In the genomic region with DNA sequence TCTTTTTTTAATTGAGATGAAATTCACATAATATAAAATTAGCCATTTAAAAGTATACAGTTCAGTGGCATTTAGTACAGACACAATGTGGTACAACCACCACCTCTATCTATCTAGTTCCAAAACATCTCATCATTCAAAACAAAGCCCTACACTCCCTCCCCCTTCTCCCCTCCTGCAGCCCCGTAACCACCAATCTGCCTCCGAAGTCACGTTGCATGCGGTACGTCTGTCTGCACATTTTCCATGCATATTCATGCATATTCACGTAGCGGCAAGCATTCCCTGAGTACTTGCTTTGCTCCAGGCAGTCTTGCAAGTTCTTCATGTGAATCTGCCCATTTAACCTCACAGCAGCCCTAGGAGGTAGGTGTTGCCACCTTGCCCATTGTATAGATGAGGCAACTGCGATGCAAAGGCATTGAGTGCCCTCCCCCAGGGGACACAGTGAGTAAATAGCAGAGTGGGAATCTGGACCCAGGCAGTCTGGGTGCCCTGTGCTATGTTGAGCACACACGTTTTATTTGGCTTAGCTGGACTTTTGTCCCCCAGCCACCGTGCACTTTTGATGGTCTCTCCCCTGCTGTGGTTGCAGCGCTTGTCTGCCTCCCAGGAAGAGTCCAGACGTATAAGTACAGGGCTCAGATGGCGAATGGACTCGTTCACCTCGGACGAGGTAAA, we compare ENCODE assay signal across 1 cellular context.
A peak's percentile ranks its signal among the peaks of the same experiment; 100 is the strongest.
TF ChIP-seq lines count a peak whose summit lies in the region.

No MANE protein-coding gene starts in this region.

TF ChIP-seq in HepG2, 621 proteins besides CTCF, POLR2A, EP300 and RAD21 (continued from another document and continues in another):
- TF ChIP-seq, protein P1, sequence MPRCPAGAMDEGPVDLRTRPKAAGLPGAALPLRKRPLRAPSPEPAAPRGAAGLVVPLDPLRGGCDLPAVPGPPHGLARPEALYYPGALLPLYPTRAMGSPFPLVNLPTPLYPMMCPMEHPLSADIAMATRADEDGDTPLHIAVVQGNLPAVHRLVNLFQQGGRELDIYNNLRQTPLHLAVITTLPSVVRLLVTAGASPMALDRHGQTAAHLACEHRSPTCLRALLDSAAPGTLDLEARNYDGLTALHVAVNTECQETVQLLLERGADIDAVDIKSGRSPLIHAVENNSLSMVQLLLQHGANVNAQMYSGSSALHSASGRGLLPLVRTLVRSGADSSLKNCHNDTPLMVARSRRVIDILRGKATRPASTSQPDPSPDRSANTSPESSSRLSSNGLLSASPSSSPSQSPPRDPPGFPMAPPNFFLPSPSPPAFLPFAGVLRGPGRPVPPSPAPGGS (CRISPR knock-in tag; IDR thresholded peaks at IDR 0.05): no peak
- peak; percentile 31; the same call in 1 of the 2 replicates for TF ChIP-seq ZNF644 (CRISPR knock-in tag; IDR thresholded peaks at IDR 0.05; ENCODE audit: low read depth)
- TF ChIP-seq ZNF329 (CRISPR knock-in tag; IDR thresholded peaks at IDR 0.05; ENCODE audit: low read depth): no peak
- no peak; the same call in 1 of the 2 replicates for TF ChIP-seq ZNF431 (CRISPR knock-in tag; IDR thresholded peaks at IDR 0.05; ENCODE audit: borderline replicate concordance, low read depth)
- no peak for TF ChIP-seq SOX13 (IDR thresholded peaks at IDR 0.05)
- TF ChIP-seq SOX13 (CRISPR knock-in tag; conservative IDR thresholded peaks at IDR 0.05 in 1 of 2, IDR thresholded peaks at IDR 0.05 in 1 of 2): peak in 1 of 2 experiments; percentile 71; a peak in 2 of 4 replicates
- TF ChIP-seq HES4 (CRISPR knock-in tag; IDR thresholded peaks at IDR 0.05; ENCODE audit: borderline replicate concordance): no peak
- TF ChIP-seq NAIF1 (CRISPR knock-in tag; IDR thresholded peaks at IDR 0.05; ENCODE audit: borderline replicate concordance): no peak
- TF ChIP-seq ZC3H13 (CRISPR knock-in tag; IDR thresholded peaks at IDR 0.05): no peak
- 0 out of 2 replicates have a peak, but pooled peaks have one; percentile 39 for TF ChIP-seq ZNF761 (CRISPR knock-in tag; conservative IDR thresholded peaks at IDR 0.05)
- TF ChIP-seq HMG20A (CRISPR knock-in tag; IDR thresholded peaks at IDR 0.05; ENCODE audit: borderline replicate concordance): peak; percentile 55; the same call in 1 of the 2 replicates
- TF ChIP-seq AKAP8 (CRISPR knock-in tag; IDR thresholded peaks at IDR 0.05): peak; percentile 63; the same call in 1 of the 2 replicates
- TF ChIP-seq ZNF256 (CRISPR knock-in tag; conservative IDR thresholded peaks at IDR 0.05): no peak
- no peak for TF ChIP-seq ZNF343 (CRISPR knock-in tag; IDR thresholded peaks at IDR 0.05)
- no peak for TF ChIP-seq MBNL3 (CRISPR knock-in tag; conservative IDR thresholded peaks at IDR 0.05)
- TF ChIP-seq FOXC1 (CRISPR knock-in tag; IDR thresholded peaks at IDR 0.05; ENCODE audit: borderline replicate concordance): peak; percentile 31; the same call in 1 of the 2 replicates
- no peak for TF ChIP-seq ZIK1 (CRISPR knock-in tag; IDR thresholded peaks at IDR 0.05; ENCODE audit: borderline replicate concordance, low read depth)
- TF ChIP-seq ZNF629 (CRISPR knock-in tag; conservative IDR thresholded peaks at IDR 0.05): peak; percentile 98
- TF ChIP-seq NFE2L1 (CRISPR knock-in tag; IDR thresholded peaks at IDR 0.05; ENCODE audit: borderline replicate concordance): no peak
- no peak for TF ChIP-seq SP1 (IDR thresholded peaks at IDR 0.05)
- TF ChIP-seq SP1 (CRISPR knock-in tag; IDR thresholded peaks at IDR 0.05): peak; percentile 35; the same call in 1 of the 2 replicates
- TF ChIP-seq, protein P2, sequence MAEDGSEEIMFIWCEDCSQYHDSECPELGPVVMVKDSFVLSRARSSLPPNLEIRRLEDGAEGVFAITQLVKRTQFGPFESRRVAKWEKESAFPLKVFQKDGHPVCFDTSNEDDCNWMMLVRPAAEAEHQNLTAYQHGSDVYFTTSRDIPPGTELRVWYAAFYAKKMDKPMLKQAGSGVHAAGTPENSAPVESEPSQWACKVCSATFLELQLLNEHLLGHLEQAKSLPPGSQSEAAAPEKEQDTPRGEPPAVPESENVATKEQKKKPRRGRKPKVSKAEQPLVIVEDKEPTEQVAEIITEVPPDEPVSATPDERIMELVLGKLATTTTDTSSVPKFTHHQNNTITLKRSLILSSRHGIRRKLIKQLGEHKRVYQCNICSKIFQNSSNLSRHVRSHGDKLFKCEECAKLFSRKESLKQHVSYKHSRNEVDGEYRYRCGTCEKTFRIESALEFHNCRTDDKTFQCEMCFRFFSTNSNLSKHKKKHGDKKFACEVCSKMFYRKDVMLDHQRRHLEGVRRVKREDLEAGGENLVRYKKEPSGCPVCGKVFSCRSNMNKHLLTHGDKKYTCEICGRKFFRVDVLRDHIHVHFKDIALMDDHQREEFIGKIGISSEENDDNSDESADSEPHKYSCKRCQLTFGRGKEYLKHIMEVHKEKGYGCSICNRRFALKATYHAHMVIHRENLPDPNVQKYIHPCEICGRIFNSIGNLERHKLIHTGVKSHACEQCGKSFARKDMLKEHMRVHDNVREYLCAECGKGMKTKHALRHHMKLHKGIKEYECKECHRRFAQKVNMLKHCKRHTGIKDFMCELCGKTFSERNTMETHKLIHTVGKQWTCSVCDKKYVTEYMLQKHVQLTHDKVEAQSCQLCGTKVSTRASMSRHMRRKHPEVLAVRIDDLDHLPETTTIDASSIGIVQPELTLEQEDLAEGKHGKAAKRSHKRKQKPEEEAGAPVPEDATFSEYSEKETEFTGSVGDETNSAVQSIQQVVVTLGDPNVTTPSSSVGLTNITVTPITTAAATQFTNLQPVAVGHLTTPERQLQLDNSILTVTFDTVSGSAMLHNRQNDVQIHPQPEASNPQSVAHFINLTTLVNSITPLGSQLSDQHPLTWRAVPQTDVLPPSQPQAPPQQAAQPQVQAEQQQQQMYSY (CRISPR knock-in tag; IDR thresholded peaks at IDR 0.05): no peak
- TF ChIP-seq ZNF776 (CRISPR knock-in tag; IDR thresholded peaks at IDR 0.05): no peak
- 0 out of 2 replicates have a peak, but pooled peaks have one; percentile 50 for TF ChIP-seq ZFP1 (CRISPR knock-in tag; IDR thresholded peaks at IDR 0.05)
- TF ChIP-seq PAX8 (CRISPR knock-in tag; IDR thresholded peaks at IDR 0.05; ENCODE audit: borderline replicate concordance): no peak
- TF ChIP-seq HOXA3 (CRISPR knock-in tag; IDR thresholded peaks at IDR 0.05): peak; percentile 87
- TF ChIP-seq ZNF17 (CRISPR knock-in tag; IDR thresholded peaks at IDR 0.05): no peak
- no peak; the same call in 1 of the 2 replicates for TF ChIP-seq ZNF546 (CRISPR knock-in tag; conservative IDR thresholded peaks at IDR 0.05)
- TF ChIP-seq RFXANK (CRISPR knock-in tag; IDR thresholded peaks at IDR 0.05): no peak
- peak; percentile 29; the same call in 1 of the 2 replicates for TF ChIP-seq SIX1 (CRISPR knock-in tag; IDR thresholded peaks at IDR 0.05; ENCODE audit: borderline replicate concordance)
- TF ChIP-seq TCF7L2 (IDR thresholded peaks at IDR 0.05; ENCODE audit: low read depth, low read length): no peak
- TF ChIP-seq PRMT3 (CRISPR knock-in tag; IDR thresholded peaks at IDR 0.05; ENCODE audit: borderline replicate concordance, low read depth): no peak
- TF ChIP-seq, protein P3, sequence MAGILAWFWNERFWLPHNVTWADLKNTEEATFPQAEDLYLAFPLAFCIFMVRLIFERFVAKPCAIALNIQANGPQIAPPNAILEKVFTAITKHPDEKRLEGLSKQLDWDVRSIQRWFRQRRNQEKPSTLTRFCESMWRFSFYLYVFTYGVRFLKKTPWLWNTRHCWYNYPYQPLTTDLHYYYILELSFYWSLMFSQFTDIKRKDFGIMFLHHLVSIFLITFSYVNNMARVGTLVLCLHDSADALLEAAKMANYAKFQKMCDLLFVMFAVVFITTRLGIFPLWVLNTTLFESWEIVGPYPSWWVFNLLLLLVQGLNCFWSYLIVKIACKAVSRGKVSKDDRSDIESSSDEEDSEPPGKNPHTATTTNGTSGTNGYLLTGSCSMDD (CRISPR knock-in tag; IDR thresholded peaks at IDR 0.05): no peak
- TF ChIP-seq CBX1 (IDR thresholded peaks at IDR 0.05; ENCODE audit: low read depth): no peak
- TF ChIP-seq ZNF75D (CRISPR knock-in tag; IDR thresholded peaks at IDR 0.05; ENCODE audit: borderline replicate concordance): no peak
- TF ChIP-seq FLYWCH1 (CRISPR knock-in tag; IDR thresholded peaks at IDR 0.05): no peak
- TF ChIP-seq KMT2B (CRISPR knock-in tag; IDR thresholded peaks at IDR 0.05): 0 out of 2 replicates have a peak, but pooled peaks have one; percentile 22
- no peak for TF ChIP-seq RORA (CRISPR knock-in tag; IDR thresholded peaks at IDR 0.05)
- TF ChIP-seq TBX3 (IDR thresholded peaks at IDR 0.05; ENCODE audit: borderline replicate concordance): 0 out of 2 replicates have a peak, but pooled peaks have one; percentile 53
- TF ChIP-seq ATF1 (CRISPR knock-in tag; IDR thresholded peaks at IDR 0.05): no peak
- TF ChIP-seq NR1H2 (CRISPR knock-in tag; IDR thresholded peaks at IDR 0.05; ENCODE audit: borderline replicate concordance, low read depth): no peak
- TF ChIP-seq IKZF1 (IDR thresholded peaks at IDR 0.05): no peak
- TF ChIP-seq ZNF34 (CRISPR knock-in tag; IDR thresholded peaks at IDR 0.05; ENCODE audit: borderline replicate concordance): no peak
- TF ChIP-seq ZNF605 (CRISPR knock-in tag; IDR thresholded peaks at IDR 0.05): no peak
- TF ChIP-seq, protein P4, sequence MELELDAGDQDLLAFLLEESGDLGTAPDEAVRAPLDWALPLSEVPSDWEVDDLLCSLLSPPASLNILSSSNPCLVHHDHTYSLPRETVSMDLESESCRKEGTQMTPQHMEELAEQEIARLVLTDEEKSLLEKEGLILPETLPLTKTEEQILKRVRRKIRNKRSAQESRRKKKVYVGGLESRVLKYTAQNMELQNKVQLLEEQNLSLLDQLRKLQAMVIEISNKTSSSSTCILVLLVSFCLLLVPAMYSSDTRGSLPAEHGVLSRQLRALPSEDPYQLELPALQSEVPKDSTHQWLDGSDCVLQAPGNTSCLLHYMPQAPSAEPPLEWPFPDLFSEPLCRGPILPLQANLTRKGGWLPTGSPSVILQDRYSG (CRISPR knock-in tag; IDR thresholded peaks at IDR 0.05): no peak
- no peak for TF ChIP-seq NPAS2 (CRISPR knock-in tag; IDR thresholded peaks at IDR 0.05; ENCODE audit: borderline replicate concordance)
- TF ChIP-seq SKI (IDR thresholded peaks at IDR 0.05; ENCODE audit: partially characterized antibody): peak; percentile 95
- TF ChIP-seq FOSL2 (CRISPR knock-in tag; IDR thresholded peaks at IDR 0.05): peak; percentile 55
- no peak for TF ChIP-seq NFATC3 (CRISPR knock-in tag; IDR thresholded peaks at IDR 0.05)
- no peak for TF ChIP-seq DR1 (CRISPR knock-in tag; IDR thresholded peaks at IDR 0.05)
- TF ChIP-seq CENPT (CRISPR knock-in tag; IDR thresholded peaks at IDR 0.05; ENCODE audit: low read depth): no peak
- no peak for TF ChIP-seq ZBTB1 (CRISPR knock-in tag; IDR thresholded peaks at IDR 0.05; ENCODE audit: borderline replicate concordance)
- TF ChIP-seq ZNF292 (CRISPR knock-in tag; IDR thresholded peaks at IDR 0.05; ENCODE audit: borderline replicate concordance, low read depth): peak; percentile 97; the same call in 1 of the 2 replicates
- no peak for TF ChIP-seq CBX2 (IDR thresholded peaks at IDR 0.05; ENCODE audit: low read depth, low read length)
- TF ChIP-seq CBX2 (CRISPR knock-in tag; IDR thresholded peaks at IDR 0.05; ENCODE audit: low read depth): no peak
- no peak for TF ChIP-seq SNRNP70 (IDR thresholded peaks at IDR 0.05; ENCODE audit: low read depth, low read length)
- peak; percentile 56; the same call in 1 of the 2 replicates for TF ChIP-seq SP5 (CRISPR knock-in tag; IDR thresholded peaks at IDR 0.05; ENCODE audit: borderline replicate concordance, low read depth)
- peak; percentile 94 for TF ChIP-seq TEAD3 (CRISPR knock-in tag; optimal IDR thresholded peaks at IDR 0.05; ENCODE audit: borderline replicate concordance)
- no peak for TF ChIP-seq KLF6 (CRISPR knock-in tag; IDR thresholded peaks at IDR 0.05)
- TF ChIP-seq AHR (CRISPR knock-in tag; IDR thresholded peaks at IDR 0.05): no peak
- TF ChIP-seq KDM1A (CRISPR knock-in tag; IDR thresholded peaks at IDR 0.05): peak; percentile 91
- no peak for TF ChIP-seq BRCA1 (CRISPR knock-in tag; IDR thresholded peaks at IDR 0.05)
- TF ChIP-seq KAT2B (IDR thresholded peaks at IDR 0.05; ENCODE audit: borderline replicate concordance, low read depth, low read length): no peak
- no peak for TF ChIP-seq NFIC (IDR thresholded peaks at IDR 0.05; ENCODE audit: low read length)
- TF ChIP-seq, protein P5, sequence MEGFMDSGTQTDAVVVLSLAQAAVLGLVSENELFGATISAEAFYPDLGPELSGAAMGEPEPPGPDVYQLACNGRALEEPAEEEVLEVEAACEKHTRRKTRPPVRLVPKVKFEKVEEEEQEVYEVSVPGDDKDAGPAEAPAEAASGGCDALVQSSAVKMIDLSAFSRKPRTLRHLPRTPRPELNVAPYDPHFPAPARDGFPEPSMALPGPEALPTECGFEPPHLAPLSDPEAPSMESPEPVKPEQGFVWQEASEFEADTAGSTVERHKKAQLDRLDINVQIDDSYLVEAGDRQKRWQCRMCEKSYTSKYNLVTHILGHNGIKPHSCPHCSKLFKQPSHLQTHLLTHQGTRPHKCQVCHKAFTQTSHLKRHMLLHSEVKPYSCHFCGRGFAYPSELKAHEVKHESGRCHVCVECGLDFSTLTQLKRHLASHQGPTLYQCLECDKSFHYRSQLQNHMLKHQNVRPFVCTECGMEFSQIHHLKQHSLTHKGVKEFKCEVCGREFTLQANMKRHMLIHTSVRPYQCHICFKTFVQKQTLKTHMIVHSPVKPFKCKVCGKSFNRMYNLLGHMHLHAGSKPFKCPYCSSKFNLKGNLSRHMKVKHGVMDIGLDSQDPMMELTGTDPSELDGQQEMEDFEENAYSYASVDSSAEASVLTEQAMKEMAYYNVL (CRISPR knock-in tag; IDR thresholded peaks at IDR 0.05; ENCODE audit: borderline replicate concordance): 0 out of 2 replicates have a peak, but pooled peaks have one; percentile 14
- TF ChIP-seq ZNF567 (CRISPR knock-in tag; IDR thresholded peaks at IDR 0.05; ENCODE audit: borderline replicate concordance): no peak; the same call in 1 of the 2 replicates
